Comparison of ENCODE assay signal across 8 cellular contexts in the genomic region with DNA sequence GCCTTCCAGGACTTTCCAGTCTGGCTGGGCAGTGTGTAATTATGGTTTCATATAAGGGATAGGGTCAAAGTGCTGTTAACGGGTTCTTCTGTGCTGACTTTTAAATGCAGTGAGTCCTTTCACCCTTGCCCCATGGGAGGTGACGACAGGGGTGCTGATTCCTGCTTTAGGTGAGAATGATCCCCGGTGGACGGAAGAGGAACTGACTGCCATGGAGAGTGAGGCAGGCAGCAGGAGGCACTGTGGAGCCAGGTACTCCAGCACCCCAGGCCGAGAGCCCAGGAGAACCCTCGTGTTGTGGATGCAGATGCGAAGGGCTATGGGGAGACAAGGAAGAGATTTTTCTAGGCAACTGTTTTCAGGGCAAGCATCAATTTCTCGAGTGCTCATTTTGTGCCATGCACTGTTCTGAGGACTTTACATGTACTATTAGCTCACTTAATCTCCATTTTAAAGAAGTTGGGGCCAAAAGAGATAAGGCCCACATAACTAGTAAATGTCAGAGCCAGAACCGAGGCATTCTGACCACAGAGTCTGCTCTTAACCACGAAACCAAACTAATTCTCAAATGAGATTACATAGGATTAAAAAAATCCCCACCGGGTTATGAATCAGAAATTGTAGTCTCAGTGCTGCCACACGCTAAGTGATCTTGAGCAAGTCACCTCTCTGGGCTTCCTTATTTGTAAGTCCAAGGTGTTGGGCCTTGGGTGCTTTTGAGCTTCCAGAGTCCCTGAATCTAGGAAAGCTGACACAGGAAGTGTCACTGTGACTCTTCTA. TPM values are rescaled to one million over a fixed set of nuclear protein-coding genes. Genes with fewer than 3 reads are reported as not detected.
DNase-seq lines count a peak whose midpoint lies in the region; ATAC-seq and TF ChIP-seq lines count a peak whose summit lies in the region.

No MANE protein-coding gene starts in this region.

- no peaks in the 10 kb centered on the region for H3K79me2 ChIP-seq in GM23338 (replicated peaks; ENCODE audit: insufficient read depth)

- no peaks in the 10 kb centered on the region for H3K27me3 ChIP-seq in GM23338 (ENCODE audit: insufficient read depth)

- DNase-seq in GM23338 (ENCODE audit: low spot score) (peak; percentile 84), activated B cell treated with CpG ODN at 0.5 μM for 24 hours (no peak), foreskin fibroblast (no peak), middle frontal gyrus (ENCODE audit: extremely low spot score, low spot score) (no peak), NCI-H774 (lab: John Stamatoyannopoulos, UW) (no peak), NCI-H1105 (lab: John Stamatoyannopoulos, UW) (no peak)

- H3K4me3 Mint-ChIP-seq in GM23338, result no peak overlapping the region
- H3K4me3 Mint-ChIP-seq in activated B cell treated with CpG ODN at 0.5 μM for 24 hours, result peak overlapping the region; percentile 29

- H3K9me3 Mint-ChIP-seq in GM23338 (no peaks in the 10 kb centered on the region; the same call in 2 of the 3 replicates), activated B cell treated with CpG ODN at 0.5 μM for 24 hours (no peaks in the 10 kb centered on the region)

- H3K4me1 Mint-ChIP-seq in GM23338 (no peaks in the 10 kb centered on the region), activated B cell treated with CpG ODN at 0.5 μM for 24 hours (peaks cover 32% of the 10 kb centered on the region)

- TF ChIP-seq CTCF in 22Rv1 (IDR thresholded peaks at IDR 0.05), result peak; percentile 54
- peak; percentile 92 to 99 for TF ChIP-seq CTCF in GM23338 (conservative IDR thresholded peaks at IDR 0.05; ENCODE audit: low read depth in 2 of 2)
- no peak for TF ChIP-seq CTCF in activated B cell treated with CpG ODN at 0.5 μM for 24 hours (IDR thresholded peaks at IDR 0.05)
- TF ChIP-seq CTCF in foreskin fibroblast (IDR thresholded peaks at IDR 0.05; ENCODE audit: low read depth, low read length), result peak; percentile 41

- H2AFZ ChIP-seq in GM23338, result no peak overlapping the region

- intact Hi-C loops in activated B cell treated with CpG ODN at 0.5 μM for 24 hours (cut with micrococcal nuclease), result no loop called here

- POLR2A ChIA-PET in activated B cell treated with CpG ODN at 0.5 μM for 24 hours (lab: Charles Lee), result interaction anchor here (0.8 to 1.1 kb wide), 3 partner anchors 63 to 184 kb away, joined by 3 to 5 read pairs (median 3); no protein-coding TSS in a partner anchor

- H3K4me3 ChIP-seq in GM23338 (no peak overlapping the region), foreskin fibroblast (ENCODE audit: low read depth in 1 of 2, low read length in 2 of 2) (no peak overlapping the region), urinary bladder (ENCODE audit: low read depth, low read length) (no peak overlapping the region)

- H3K36me3 Mint-ChIP-seq in GM23338 (ENCODE audit: low read depth) (peaks cover 3% of the 10 kb centered on the region; the same call in 2 of the 3 replicates), activated B cell treated with CpG ODN at 0.5 μM for 24 hours (ENCODE audit: low read depth) (peaks cover 6% of the 10 kb centered on the region)

- ATAC-seq in GM23338, result peak; percentile 98
- peak; percentile 43 for ATAC-seq in activated B cell treated with CpG ODN at 0.5 μM for 24 hours (ENCODE audit: low read depth)

- H3F3A ChIP-seq in GM23338 (replicated peaks; ENCODE audit: low read depth), result no peaks in the 10 kb centered on the region

- no peak overlapping the region for H3K4me2 ChIP-seq in GM23338

- no peak overlapping the region for H3K27ac ChIP-seq in 22Rv1
- no peak overlapping the region for H3K27ac ChIP-seq in GM23338 (ENCODE audit: low read depth)
- H3K27ac ChIP-seq in urinary bladder (ENCODE audit: low read depth), result peak overlapping the region; percentile 60

- H3K36me3 ChIP-seq in GM23338 (ENCODE audit: insufficient read depth) (no peaks in the 10 kb centered on the region), urinary bladder (ENCODE audit: insufficient read depth) (no peaks in the 10 kb centered on the region)

- H4K20me1 ChIP-seq in GM23338 (replicated peaks; ENCODE audit: insufficient read depth), result no peaks in the 10 kb centered on the region

- H3K9me2 ChIP-seq in GM23338 (ENCODE audit: insufficient read depth), result no peaks in the 10 kb centered on the region

- H3K4me1 ChIP-seq in GM23338 (ENCODE audit: insufficient read depth) (no peaks in the 10 kb centered on the region), urinary bladder (ENCODE audit: insufficient read depth) (no peaks in the 10 kb centered on the region)

- H3K27ac Mint-ChIP-seq in GM23338, result no peak overlapping the region
- peak overlapping the region; percentile 69 for H3K27ac Mint-ChIP-seq in activated B cell treated with CpG ODN at 0.5 μM for 24 hours

- WGBS in urinary bladder, result 83% methylated on average over 12 of the region's 12 CpGs

- CTCF ChIA-PET in activated B cell treated with CpG ODN at 0.5 μM for 24 hours (lab: Charles Lee), result interaction anchor here (1.1 to 2.8 kb wide), 6 partner anchors 28 to 235 kb away, joined by 3 to 20 read pairs (median 6); a partner anchor contains a TSS

- H3K27me3 Mint-ChIP-seq in GM23338 (ENCODE audit: insufficient read depth, low read depth, poor library complexity) (peaks cover 8% of the 10 kb centered on the region), activated B cell treated with CpG ODN at 0.5 μM for 24 hours (no peaks in the 10 kb centered on the region)

TF ChIP-seq in GM23338, 12 proteins besides CTCF, POLR2A, EP300 and RAD21:
- no peak for TF ChIP-seq POLR2AphosphoS5 (IDR thresholded peaks at IDR 0.05; ENCODE audit: low read depth)
- TF ChIP-seq EZH2phosphoT487 (IDR thresholded peaks at IDR 0.05; ENCODE audit: unreplicated experiment), result no peak
- TF ChIP-seq CREB1 (CRISPR knock-in tag; IDR thresholded peaks at IDR 0.05; ENCODE audit: low read depth), result 0 out of 2 replicates have a peak, but pooled peaks have one; percentile 4

RNA-seq across cellular contexts. Expression of a gene that starts 28.2 kb away (rescaled TPM):
- total RNA-seq in GM23338 (2014; rRNA removed; shearing (Covaris generic)), result 6.5 and 8.2 TPM in 2 replicates
- polyA plus RNA-seq in GM23338 (2016; fragmentation: Nextera tagmentation; extraction: Ambion mirVana) (9.9 and 11.4 TPM in 2 replicates), urinary bladder (4.6 TPM)
- total RNA-seq in activated B cell treated with CpG ODN at 0.5 μM for 24 hours (5.5 and 7.4 TPM in 2 replicates), urinary bladder (2.4 TPM)

RNA-seq across cellular contexts. Expression of a gene that starts 30.3 kb away (rescaled TPM):
- 8.6 and 9.6 TPM in 2 replicates for total RNA-seq in GM23338 (2014; rRNA removed; shearing (Covaris generic))
- 4.6 and 5.5 TPM in 2 replicates for polyA plus RNA-seq in GM23338 (2016; fragmentation: Nextera tagmentation; extraction: Ambion mirVana)
- total RNA-seq in activated B cell treated with CpG ODN at 0.5 μM for 24 hours, result 21.0 and 23.2 TPM in 2 replicates
- 13.9 TPM for total RNA-seq in urinary bladder
- polyA plus RNA-seq in urinary bladder, result 10.8 TPM
